In the genomic region with DNA sequence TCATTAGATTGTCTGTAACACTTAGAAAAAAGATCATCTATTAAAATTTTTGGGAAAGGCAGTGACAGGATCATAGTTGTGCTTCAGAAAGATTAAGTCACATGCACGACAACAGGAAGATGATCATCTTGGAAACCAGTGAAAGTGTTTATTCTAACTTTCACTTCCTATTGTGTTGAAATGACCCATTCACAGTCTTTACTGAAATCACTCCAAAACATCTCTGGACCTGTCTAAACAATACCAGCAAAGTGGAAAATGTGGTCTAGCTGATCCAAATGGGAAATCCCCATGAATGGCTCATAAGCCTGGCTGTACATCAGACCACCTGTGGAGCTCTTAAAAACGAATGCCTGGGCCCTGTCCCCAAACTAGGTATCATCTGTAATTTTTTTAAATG, we compare ENCODE assay signal across 15 cellular contexts.
DNase-seq lines count a peak whose midpoint lies in the region; ATAC-seq and TF ChIP-seq lines count a peak whose summit lies in the region.
"Had no signal": no experiment of that assay in that cellular context is flagged by ENCODE, and none has a peak within 500 bp of the region (broad histone marks: within the 10 kb centered on the region; RNA-seq: fewer than 3 reads in every experiment).

No MANE protein-coding gene starts in this region.

- peaks cover 3% of the 10 kb centered on the region for H3K4me1 Mint-ChIP-seq in activated CD8-positive, alpha-beta T cell treated with anti-CD3 and anti-CD28 coated beads for 36 hours (ENCODE audit: low read depth)
- no peaks in the 10 kb centered on the region for H3K4me1 Mint-ChIP-seq in natural killer cell

- H3K9me3 Mint-ChIP-seq in activated CD8-positive, alpha-beta T cell treated with anti-CD3 and anti-CD28 coated beads for 36 hours: no peaks in the 10 kb centered on the region
- peaks cover 0 to 3% of the 10 kb centered on the region in 2 donors for H3K9me3 Mint-ChIP-seq in natural killer cell

- peak; percentile 72 for ATAC-seq in HG02610 (IDR thresholded peaks at IDR 0.05; ENCODE audit: unreplicated experiment)
- peak; percentile 60 for ATAC-seq in activated CD8-positive, alpha-beta T cell treated with anti-CD3 and anti-CD28 coated beads for 36 hours
- ATAC-seq in stimulated activated naive CD8-positive, alpha-beta T cell treated with anti-CD3 and anti-CD28 coated beads, Interleukin-15, Interleukin-2, amounts not matched to agents 100 U/mL and 50 U/mL, for 24 hours: peak; percentile 91
- no peak for ATAC-seq in natural killer cell
- ATAC-seq in GM21528 (IDR thresholded peaks at IDR 0.05; ENCODE audit: low FRiP score, unreplicated experiment): no peak
- ATAC-seq: A549, mucosa of descending colon had no signal

- TF ChIP-seq CTCF in activated CD8-positive, alpha-beta T cell treated with anti-CD3 and anti-CD28 coated beads for 36 hours (IDR thresholded peaks at IDR 0.05): no peak
- no peak for TF ChIP-seq CTCF in natural killer cell (IDR thresholded peaks at IDR 0.05)

- no peak overlapping the region for H3K27ac Mint-ChIP-seq in activated CD8-positive, alpha-beta T cell treated with anti-CD3 and anti-CD28 coated beads for 36 hours
- no peak overlapping the region for H3K27ac Mint-ChIP-seq in natural killer cell

- H3K36me3 Mint-ChIP-seq in activated CD8-positive, alpha-beta T cell treated with anti-CD3 and anti-CD28 coated beads for 36 hours (ENCODE audit: low read depth): no peaks in the 10 kb centered on the region
- H3K36me3 Mint-ChIP-seq in natural killer cell: no peaks in the 10 kb centered on the region

- no peak overlapping the region for H3K4me3 Mint-ChIP-seq in activated CD8-positive, alpha-beta T cell treated with anti-CD3 and anti-CD28 coated beads for 36 hours
- no peak overlapping the region for H3K4me3 Mint-ChIP-seq in natural killer cell

- peak; percentile 6 for DNase-seq in activated CD4-positive, alpha-beta T cell treated with anti-CD3 and anti-CD28 coated beads for 48 hours
- no peak for DNase-seq in activated CD4-positive, alpha-beta T cell treated with anti-CD3 and anti-CD28 coated beads, Interleukin-2, amount 50 U/mL, for 48 hours
- peak; percentile 21 for DNase-seq in activated CD8-positive, alpha-beta T cell treated with anti-CD3 and anti-CD28 coated beads for 36 hours
- no peak for DNase-seq in stimulated activated naive CD8-positive, alpha-beta T cell treated with anti-CD3 and anti-CD28 coated beads, Interleukin-15, Interleukin-2, amounts not matched to agents 100 U/mL and 50 U/mL, for 24 hours
- no peak for DNase-seq in NCI-H446 (lab: John Stamatoyannopoulos, UW)
- DNase-seq in natural killer cell: no peak
- DNase-seq: aorta; effector CD4-positive, alpha-beta T cell; foreskin melanocyte; mucosa of descending colon; NCI-H2107; WERI-Rb-1 had no signal

- CTCF ChIA-PET in activated CD8-positive, alpha-beta T cell treated with anti-CD3 and anti-CD28 coated beads for 36 hours (lab: Charles Lee): no interaction called here

- POLR2A ChIA-PET in activated CD8-positive, alpha-beta T cell treated with anti-CD3 and anti-CD28 coated beads for 36 hours (lab: Charles Lee): no interaction called here

- H3K27me3 Mint-ChIP-seq in activated CD8-positive, alpha-beta T cell treated with anti-CD3 and anti-CD28 coated beads for 36 hours: peaks cover 55% of the 10 kb centered on the region
- peaks cover 29 to 67% of the 10 kb centered on the region in 2 donors for H3K27me3 Mint-ChIP-seq in natural killer cell (ENCODE audit: low read depth in 2 of 2)

- intact Hi-C loops in activated CD8-positive, alpha-beta T cell treated with anti-CD3 and anti-CD28 coated beads for 36 hours (cut with micrococcal nuclease): no loop called here
- intact Hi-C loops in natural killer cell (cut with micrococcal nuclease): no loop called here

Comparison
In these comparisons a context has a peak if more than half of its experiments do, and no peak if none do; other contexts are left out.
1. DNase-seq: peak in activated CD4-positive, alpha-beta T cell treated with anti-CD3 and anti-CD28 coated beads for 48 hours (single experiment) and activated CD8-positive, alpha-beta T cell treated with anti-CD3 and anti-CD28 coated beads for 36 hours (single experiment); none in activated CD4-positive, alpha-beta T cell treated with anti-CD3 and anti-CD28 coated beads, Interleukin-2, amount 50 U/mL, for 48 hours (0 of 2), stimulated activated naive CD8-positive, alpha-beta T cell treated with anti-CD3 and anti-CD28 coated beads, Interleukin-15, Interleukin-2, amounts not matched to agents 100 U/mL and 50 U/mL, for 24 hours (single experiment), NCI-H446 (0 of 2) and natural killer cell (single experiment).
2. ATAC-seq: peak in HG02610 (single experiment), activated CD8-positive, alpha-beta T cell treated with anti-CD3 and anti-CD28 coated beads for 36 hours (single experiment) and stimulated activated naive CD8-positive, alpha-beta T cell treated with anti-CD3 and anti-CD28 coated beads, Interleukin-15, Interleukin-2, amounts not matched to agents 100 U/mL and 50 U/mL, for 24 hours (single experiment); none in natural killer cell (0 of 3) and GM21528 (single experiment).